1 cellular context compared by ENCODE assay signal in the genomic region with DNA sequence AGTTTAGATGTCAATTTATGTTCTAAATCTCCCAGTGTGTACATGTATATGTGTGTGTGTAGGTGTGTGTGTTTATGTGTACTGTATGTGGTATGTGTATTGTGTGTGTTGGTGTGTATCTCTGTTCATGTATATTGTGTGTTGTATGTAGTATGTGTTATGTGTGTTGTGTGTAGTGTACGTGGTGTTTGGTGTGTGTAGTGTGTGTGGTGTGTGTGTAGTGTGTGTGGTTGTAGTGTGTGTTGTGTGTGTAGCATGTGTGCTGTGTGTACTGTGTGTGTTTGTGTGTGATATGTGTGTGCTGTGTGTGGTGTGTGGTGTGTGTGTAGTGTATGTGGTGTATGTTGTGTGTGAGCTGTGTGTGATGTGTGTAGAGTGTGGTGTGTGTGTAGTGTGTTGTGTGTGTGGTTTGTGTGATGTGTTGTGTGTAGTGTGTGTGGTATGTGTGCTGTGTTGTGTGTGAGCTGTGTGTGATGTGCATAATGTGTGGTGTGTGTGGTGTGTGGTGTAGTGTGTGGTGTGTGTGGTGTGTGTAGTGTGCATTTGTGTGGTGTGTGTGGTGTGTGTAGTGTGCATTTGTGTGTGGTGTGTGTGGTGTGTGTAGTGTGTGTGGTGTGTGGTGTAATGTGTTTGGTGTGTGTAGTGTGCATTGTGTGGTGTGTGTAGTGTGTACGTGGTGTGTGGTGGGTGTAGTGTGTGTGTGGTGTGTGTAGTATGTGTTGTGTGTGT.
TF ChIP-seq lines count a peak whose summit lies in the region.

No MANE protein-coding gene starts in this region.

TF ChIP-seq in K562, 482 proteins besides CTCF, POLR2A, EP300 and RAD21:
- no peak for TF ChIP-seq SNIP1 (IDR thresholded peaks at IDR 0.05; ENCODE audit: low read depth)
- TF ChIP-seq ZNF140 (CRISPR knock-in tag; IDR thresholded peaks at IDR 0.05) = no peak
- no peak for TF ChIP-seq ASH1L (IDR thresholded peaks at IDR 0.05; ENCODE audit: borderline replicate concordance, low read depth, partially characterized antibody)
- TF ChIP-seq ELF4 (CRISPR knock-in tag; IDR thresholded peaks at IDR 0.05) = peak; percentile 35; the same call in 1 of the 2 replicates
- no peak for TF ChIP-seq RBM15 (IDR thresholded peaks at IDR 0.05; ENCODE audit: insufficient read depth, low read length)
- TF ChIP-seq, protein P1, sequence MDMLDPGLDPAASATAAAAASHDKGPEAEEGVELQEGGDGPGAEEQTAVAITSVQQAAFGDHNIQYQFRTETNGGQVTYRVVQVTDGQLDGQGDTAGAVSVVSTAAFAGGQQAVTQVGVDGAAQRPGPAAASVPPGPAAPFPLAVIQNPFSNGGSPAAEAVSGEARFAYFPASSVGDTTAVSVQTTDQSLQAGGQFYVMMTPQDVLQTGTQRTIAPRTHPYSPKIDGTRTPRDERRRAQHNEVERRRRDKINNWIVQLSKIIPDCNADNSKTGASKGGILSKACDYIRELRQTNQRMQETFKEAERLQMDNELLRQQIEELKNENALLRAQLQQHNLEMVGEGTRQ (CRISPR knock-in tag; IDR thresholded peaks at IDR 0.05) = no peak
- TF ChIP-seq HDAC8 (tag; IDR thresholded peaks at IDR 0.05) = no peak
- TF ChIP-seq, protein P2, sequence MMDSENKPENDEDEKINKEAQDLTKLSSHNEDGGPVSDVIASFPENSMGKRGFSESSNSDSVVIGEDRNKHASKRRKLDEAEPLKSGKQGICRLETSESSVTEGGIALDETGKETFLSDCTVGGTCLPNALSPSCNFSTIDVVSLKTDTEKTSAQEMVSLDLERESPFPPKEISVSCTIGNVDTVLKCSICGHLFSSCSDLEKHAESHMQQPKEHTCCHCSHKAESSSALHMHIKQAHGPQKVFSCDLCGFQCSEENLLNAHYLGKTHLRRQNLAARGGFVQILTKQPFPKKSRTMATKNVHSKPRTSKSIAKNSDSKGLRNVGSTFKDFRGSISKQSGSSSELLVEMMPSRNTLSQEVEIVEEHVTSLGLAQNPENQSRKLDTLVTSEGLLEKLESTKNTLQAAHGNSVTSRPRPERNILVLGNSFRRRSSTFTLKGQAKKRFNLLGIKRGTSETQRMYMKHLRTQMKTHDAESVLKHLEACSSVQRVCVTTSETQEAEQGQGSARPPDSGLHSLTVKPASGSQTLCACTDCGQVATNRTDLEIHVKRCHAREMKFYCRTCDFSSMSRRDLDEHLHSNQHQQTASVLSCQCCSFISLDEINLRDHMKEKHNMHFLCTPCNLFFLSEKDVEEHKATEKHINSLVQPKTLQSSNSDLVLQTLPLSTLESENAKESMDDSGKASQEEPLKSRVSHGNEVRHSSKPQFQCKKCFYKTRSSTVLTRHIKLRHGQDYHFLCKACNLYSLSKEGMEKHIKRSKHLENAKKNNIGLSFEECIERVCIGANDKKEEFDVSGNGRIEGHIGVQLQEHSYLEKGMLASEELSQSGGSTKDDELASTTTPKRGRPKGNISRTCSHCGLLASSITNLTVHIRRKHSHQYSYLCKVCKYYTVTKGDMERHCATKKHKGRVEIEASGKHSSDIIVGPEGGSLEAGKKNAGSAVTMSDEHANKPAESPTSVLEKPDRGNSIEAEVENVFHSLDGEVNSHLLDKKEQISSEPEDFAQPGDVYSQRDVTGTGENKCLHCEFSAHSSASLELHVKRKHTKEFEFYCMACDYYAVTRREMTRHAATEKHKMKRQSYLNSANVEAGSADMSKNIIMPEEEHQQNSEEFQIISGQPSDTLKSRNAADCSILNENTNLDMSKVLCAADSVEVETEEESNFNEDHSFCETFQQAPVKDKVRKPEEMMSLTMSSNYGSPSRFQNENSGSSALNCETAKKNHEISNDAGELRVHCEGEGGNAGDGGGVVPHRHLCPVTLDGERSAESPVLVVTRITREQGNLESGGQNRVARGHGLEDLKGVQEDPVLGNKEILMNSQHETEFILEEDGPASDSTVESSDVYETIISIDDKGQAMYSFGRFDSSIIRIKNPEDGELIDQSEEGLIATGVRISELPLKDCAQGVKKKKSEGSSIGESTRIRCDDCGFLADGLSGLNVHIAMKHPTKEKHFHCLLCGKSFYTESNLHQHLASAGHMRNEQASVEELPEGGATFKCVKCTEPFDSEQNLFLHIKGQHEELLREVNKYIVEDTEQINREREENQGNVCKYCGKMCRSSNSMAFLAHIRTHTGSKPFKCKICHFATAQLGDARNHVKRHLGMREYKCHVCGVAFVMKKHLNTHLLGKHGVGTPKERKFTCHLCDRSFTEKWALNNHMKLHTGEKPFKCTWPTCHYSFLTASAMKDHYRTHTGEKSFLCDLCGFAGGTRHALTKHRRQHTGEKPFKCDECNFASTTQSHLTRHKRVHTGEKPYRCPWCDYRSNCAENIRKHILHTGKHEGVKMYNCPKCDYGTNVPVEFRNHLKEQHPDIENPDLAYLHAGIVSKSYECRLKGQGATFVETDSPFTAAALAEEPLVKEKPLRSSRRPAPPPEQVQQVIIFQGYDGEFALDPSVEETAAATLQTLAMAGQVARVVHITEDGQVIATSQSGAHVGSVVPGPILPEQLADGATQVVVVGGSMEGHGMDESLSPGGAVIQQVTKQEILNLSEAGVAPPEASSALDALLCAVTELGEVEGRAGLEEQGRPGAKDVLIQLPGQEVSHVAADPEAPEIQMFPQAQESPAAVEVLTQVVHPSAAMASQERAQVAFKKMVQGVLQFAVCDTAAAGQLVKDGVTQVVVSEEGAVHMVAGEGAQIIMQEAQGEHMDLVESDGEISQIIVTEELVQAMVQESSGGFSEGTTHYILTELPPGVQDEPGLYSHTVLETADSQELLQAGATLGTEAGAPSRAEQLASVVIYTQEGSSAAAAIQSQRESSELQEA (IDR thresholded peaks at IDR 0.05; ENCODE audit: low read depth) = no peak
- TF ChIP-seq RBM25 (IDR thresholded peaks at IDR 0.05; ENCODE audit: low read depth, low read length, severe bottlenecking) = no peak
- TF ChIP-seq ZNF583 (CRISPR knock-in tag; IDR thresholded peaks at IDR 0.05) = no peak
- 0 out of 2 replicates have a peak, but pooled peaks have one; percentile 35 for TF ChIP-seq NR2C2 (CRISPR knock-in tag; IDR thresholded peaks at IDR 0.05)
- TF ChIP-seq NR2C2 (tag; IDR thresholded peaks at IDR 0.05) = no peak
- TF ChIP-seq ETV6 (IDR thresholded peaks at IDR 0.05; ENCODE audit: borderline replicate concordance in 1 of 2, low read depth in 2 of 2, low read length in 1 of 2) = no peak
- TF ChIP-seq ETV6 (CRISPR knock-in tag; IDR thresholded peaks at IDR 0.05; ENCODE audit: borderline replicate concordance) = no peak
- no peak for TF ChIP-seq KAT7 (CRISPR knock-in tag; IDR thresholded peaks at IDR 0.05; ENCODE audit: borderline replicate concordance)
- TF ChIP-seq NCOA4 (IDR thresholded peaks at IDR 0.05; ENCODE audit: partially characterized antibody) = peak; percentile 27
- no peak for TF ChIP-seq GTF2B (IDR thresholded peaks at IDR 0.05; ENCODE audit: extremely low read depth, insufficient read length)
- no peak for TF ChIP-seq PURB (CRISPR knock-in tag; IDR thresholded peaks at IDR 0.05; ENCODE audit: low read depth)
- no peak for TF ChIP-seq OTX1 (CRISPR knock-in tag; IDR thresholded peaks at IDR 0.05)
- TF ChIP-seq MXD1 (CRISPR knock-in tag; IDR thresholded peaks at IDR 0.05; ENCODE audit: borderline replicate concordance, poor library complexity, severe bottlenecking) = no peak
- TF ChIP-seq, protein P3, sequence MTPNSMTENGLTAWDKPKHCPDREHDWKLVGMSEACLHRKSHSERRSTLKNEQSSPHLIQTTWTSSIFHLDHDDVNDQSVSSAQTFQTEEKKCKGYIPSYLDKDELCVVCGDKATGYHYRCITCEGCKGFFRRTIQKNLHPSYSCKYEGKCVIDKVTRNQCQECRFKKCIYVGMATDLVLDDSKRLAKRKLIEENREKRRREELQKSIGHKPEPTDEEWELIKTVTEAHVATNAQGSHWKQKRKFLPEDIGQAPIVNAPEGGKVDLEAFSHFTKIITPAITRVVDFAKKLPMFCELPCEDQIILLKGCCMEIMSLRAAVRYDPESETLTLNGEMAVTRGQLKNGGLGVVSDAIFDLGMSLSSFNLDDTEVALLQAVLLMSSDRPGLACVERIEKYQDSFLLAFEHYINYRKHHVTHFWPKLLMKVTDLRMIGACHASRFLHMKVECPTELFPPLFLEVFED (CRISPR knock-in tag; conservative IDR thresholded peaks at IDR 0.05) = 0 out of 2 replicates have a peak, but pooled peaks have one; percentile 42
- no peak for TF ChIP-seq PATZ1 (CRISPR knock-in tag; IDR thresholded peaks at IDR 0.05; ENCODE audit: borderline replicate concordance)
- TF ChIP-seq, protein P4, sequence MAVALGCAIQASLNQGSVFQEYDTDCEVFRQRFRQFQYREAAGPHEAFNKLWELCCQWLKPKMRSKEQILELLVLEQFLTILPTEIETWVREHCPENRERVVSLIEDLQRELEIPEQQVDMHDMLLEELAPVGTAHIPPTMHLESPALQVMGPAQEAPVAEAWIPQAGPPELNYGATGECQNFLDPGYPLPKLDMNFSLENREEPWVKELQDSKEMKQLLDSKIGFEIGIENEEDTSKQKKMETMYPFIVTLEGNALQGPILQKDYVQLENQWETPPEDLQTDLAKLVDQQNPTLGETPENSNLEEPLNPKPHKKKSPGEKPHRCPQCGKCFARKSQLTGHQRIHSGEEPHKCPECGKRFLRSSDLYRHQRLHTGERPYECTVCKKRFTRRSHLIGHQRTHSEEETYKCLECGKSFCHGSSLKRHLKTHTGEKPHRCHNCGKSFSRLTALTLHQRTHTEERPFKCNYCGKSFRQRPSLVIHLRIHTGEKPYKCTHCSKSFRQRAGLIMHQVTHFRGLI (CRISPR knock-in tag; IDR thresholded peaks at IDR 0.05) = no peak
- TF ChIP-seq CHD1 (IDR thresholded peaks at IDR 0.05; ENCODE audit: low read length) = no peak
- TF ChIP-seq ESRRA (IDR thresholded peaks at IDR 0.05; ENCODE audit: borderline replicate concordance, low read depth) = no peak
- TF ChIP-seq TSC22D4 (tag; IDR thresholded peaks at IDR 0.05) = 0 out of 2 replicates have a peak, but pooled peaks have one; percentile 21
- TF ChIP-seq MAFG (tag; conservative IDR thresholded peaks at IDR 0.05) = no peak
- TF ChIP-seq KLF1 (tag; IDR thresholded peaks at IDR 0.05) = no peak
- peak; percentile 59 for TF ChIP-seq PHF20 (IDR thresholded peaks at IDR 0.05; ENCODE audit: partially characterized antibody)
- TF ChIP-seq HMG20A (CRISPR knock-in tag; conservative IDR thresholded peaks at IDR 0.05) = no peak
- no peak for TF ChIP-seq SRSF9 (IDR thresholded peaks at IDR 0.05; ENCODE audit: borderline replicate concordance, low read depth, low read length)
